In the genomic region with DNA sequence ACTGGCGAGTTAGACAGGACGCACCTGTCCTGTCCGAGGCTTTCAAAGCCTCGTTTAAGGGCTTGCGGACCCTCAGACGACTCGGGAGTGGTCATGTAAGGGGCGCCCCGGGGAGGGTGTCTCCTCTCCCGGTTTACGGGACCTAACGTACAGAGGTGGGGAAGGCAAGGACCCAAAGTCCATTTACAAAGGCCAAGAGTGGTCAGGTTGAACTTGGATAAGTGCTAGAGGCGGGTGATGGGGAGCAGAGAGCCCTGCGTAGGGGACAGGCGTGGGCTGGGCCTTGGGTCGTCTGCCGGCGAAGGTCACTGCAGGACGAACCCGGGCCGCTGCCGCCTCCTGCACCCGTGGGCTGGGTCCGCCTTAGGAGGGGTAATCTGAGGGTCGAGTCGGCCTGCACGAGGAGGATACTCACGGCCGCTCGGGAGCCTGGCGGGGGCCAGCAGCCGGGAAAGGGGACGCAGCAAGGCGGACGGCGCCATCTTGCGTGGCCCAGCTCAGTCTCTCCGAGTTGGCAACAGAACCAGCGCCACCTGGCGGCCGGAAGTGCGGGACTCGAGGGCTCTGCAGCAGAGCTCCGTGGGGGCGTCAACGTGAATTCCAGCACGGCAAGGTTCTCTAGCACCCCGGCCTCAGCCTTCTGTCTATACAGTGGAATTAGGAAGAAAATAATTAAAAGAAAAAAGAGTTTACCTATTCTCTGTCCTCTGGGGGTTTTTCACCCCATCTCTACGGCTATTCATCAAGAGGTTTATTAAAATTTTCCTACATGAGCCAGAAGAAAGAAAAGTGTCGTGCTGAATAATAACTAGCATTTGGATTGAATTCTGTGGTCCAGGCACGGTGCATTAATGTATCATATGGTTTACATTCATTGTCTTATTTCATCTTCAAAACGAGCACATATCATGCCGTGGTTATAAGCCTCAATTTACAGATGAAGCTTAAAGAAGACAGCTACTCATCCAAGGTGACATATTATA, we compare ENCODE assay signal across 7 cellular contexts. TPM values are rescaled to one million over a fixed set of nuclear protein-coding genes. Genes with fewer than 3 reads are reported as not detected.
DNase-seq lines count a peak whose midpoint lies in the region; ATAC-seq and TF ChIP-seq lines count a peak whose summit lies in the region.

No MANE protein-coding gene starts in this region.

- no peaks in the 10 kb centered on the region for H3K9me2 ChIP-seq in hepatocyte (replicated peaks; ENCODE audit: insufficient read depth)

- H3K4me2 ChIP-seq in hepatocyte = peak overlapping the region; percentile 84

- H3K4me1 ChIP-seq in ascending aorta = peaks cover 0 to 27% of the 10 kb centered on the region in 2 donors
- peaks cover 5% of the 10 kb centered on the region for H3K4me1 ChIP-seq in hepatocyte (ENCODE audit: insufficient read depth)

- DNase-seq in NCI-H187 (lab: John Stamatoyannopoulos, UW) (peak; percentile 72 to 88), T-helper 2 cell (peak; percentile 86 to 99 (median 96)), ascending aorta (ENCODE audit: low spot score in 2 of 2) (peak; percentile 79 to 99), hepatocyte (ENCODE audit: low spot score) (peak; percentile 97), retinal pigment epithelial cell (ENCODE audit: low read depth) (peak; percentile 68)

- ATAC-seq in GM18499 (IDR thresholded peaks at IDR 0.05; ENCODE audit: insufficient read depth, unreplicated experiment) (peak; percentile 82), HG02943 (IDR thresholded peaks at IDR 0.05; ENCODE audit: low read depth, unreplicated experiment) (peak; percentile 95)

- TF ChIP-seq CTCF in ascending aorta (IDR thresholded peaks at IDR 0.05) = peak; percentile 93 to 95 (median 94)
- TF ChIP-seq CTCF in hepatocyte (IDR thresholded peaks at IDR 0.05; ENCODE audit: poor library complexity) = peak; percentile 99
- peak; percentile 95 for TF ChIP-seq CTCF in retinal pigment epithelial cell (conservative IDR thresholded peaks at IDR 0.05; ENCODE audit: low read depth, low read length)

- 7% methylated on average over 50 of the region's 53 CpGs for WGBS in hepatocyte (ENCODE audit: low lambda C conversion rate, missing lambda C conversion rate)

- no peaks in the 10 kb centered on the region for H4K20me1 ChIP-seq in hepatocyte (ENCODE audit: insufficient read depth, poor library complexity, severe bottlenecking)

- no peaks in the 10 kb centered on the region for H3K9me3 ChIP-seq in ascending aorta
- H3K9me3 ChIP-seq in hepatocyte (ENCODE audit: low read depth) = no peaks in the 10 kb centered on the region

- H3K79me2 ChIP-seq in hepatocyte = peaks cover 47% of the 10 kb centered on the region

- H3K36me3 ChIP-seq in ascending aorta = peaks cover 15 to 18% of the 10 kb centered on the region in 2 donors
- no peaks in the 10 kb centered on the region for H3K36me3 ChIP-seq in hepatocyte (replicated peaks; ENCODE audit: insufficient read depth, low read depth)

- H3K27me3 ChIP-seq in ascending aorta = no peaks in the 10 kb centered on the region
- no peaks in the 10 kb centered on the region for H3K27me3 ChIP-seq in hepatocyte

- H3K27ac ChIP-seq in ascending aorta (peak overlapping the region; percentile 76 to 78), hepatocyte (peak overlapping the region; percentile 93)

- intact Hi-C loops in ascending aorta (cut with DNase I) = loop anchor here (1.0 to 2.0 kb wide), 4 partner anchors 66 to 281 kb away; partner anchors contain the start of gene NOCT

- H3K4me3 ChIP-seq in ascending aorta = peak overlapping the region; percentile 85 to 87
- peak overlapping the region; percentile 62 for H3K4me3 ChIP-seq in hepatocyte
- H3K4me3 ChIP-seq in retinal pigment epithelial cell (ENCODE audit: low read length) = peak overlapping the region; percentile 94

- peak overlapping the region; percentile 86 for H2AFZ ChIP-seq in hepatocyte

RNA-seq across cellular contexts. Expression of gene NAA15, which starts 5.7 kb away (rescaled TPM):
- total RNA-seq in ascending aorta (6.4 TPM), hepatocyte (26.9 and 29.6 TPM in 2 replicates)
- 15.3 and 25.6 TPM in 2 replicates for polyA plus RNA-seq in hepatocyte

RNA-seq across cellular contexts. Expression of gene NDUFC1, which starts 6.7 kb away (rescaled TPM):
- 10.7 TPM for total RNA-seq in ascending aorta
- 62.1 and 77.7 TPM in 2 replicates for total RNA-seq in hepatocyte
- polyA plus RNA-seq in hepatocyte = 160 and 198 TPM in 2 replicates

RNA-seq across cellular contexts. Expression of gene MGARP, which starts 15.6 kb away (rescaled TPM):
- total RNA-seq in ascending aorta (2.8 TPM), hepatocyte (0.90 and 2.0 TPM in 2 replicates)
- polyA plus RNA-seq in hepatocyte = 2.9 and 4.3 TPM in 2 replicates

Comparison
In these comparisons a context has a peak if more than half of its experiments do, and no peak if none do; other contexts are left out.
1. Peak in every context shown above with its lines: DNase-seq, ATAC-seq, H3K4me3 ChIP-seq and H3K27ac ChIP-seq.